In genomic region chr2:33146112-33146511, GRCh38 we compare ENCODE assay signal across 18 cellular contexts.
A peak's percentile ranks its signal among the peaks of the same experiment; 100 is the strongest.
DNase-seq lines count a peak whose midpoint lies in the region; ATAC-seq, FAIRE-seq and TF ChIP-seq lines count a peak whose summit lies in the region.
"Had no signal": no experiment of that assay in that cellular context is flagged by ENCODE, and none has a peak within 500 bp of the region (broad histone marks: within the 10 kb centered on the region; RNA-seq: fewer than 3 reads in every experiment).

No MANE protein-coding gene starts in this region.

- no peak for FAIRE-seq in astrocyte (lab: Jason Lieb, UNC)

- DNase-seq in AG08396 (ENCODE audit: low spot score) (peak; percentile 18), astrocyte (ENCODE audit: low read depth) (peak; percentile 42), heart left ventricle (peak in 1 of 5 donors; percentile 32), gastrocnemius medialis (no peak), ACHN (no peak), posterior vena cava (ENCODE audit: low spot score) (no peak), kidney tubule cell (ENCODE audit: low spot score) (no peak)
- no peak for DNase-seq in CD4-positive, alpha-beta T cell
- DNase-seq: activated CD4-positive, CD25-positive, alpha-beta regulatory T cell; activated gamma-delta T cell; COR-L47; GF-D8; immature natural killer cell; NCI-H1694 treated with DMSO at 0.1 percent for 48 hours; NCI-H510A; occipital lobe; stimulated activated CD4-positive, alpha-beta T cell treated with anti-CD3 and anti-CD28 coated beads, Interleukin-15, amount 100 ng/mL, for 24 hours; SW 1271 had no signal

- peaks cover 12% of the 10 kb centered on the region for H4K20me1 ChIP-seq in astrocyte (ENCODE audit: insufficient read depth, low read length)

- TF ChIP-seq CTCF in astrocyte (IDR thresholded peaks at IDR 0.05; ENCODE audit: insufficient read depth, low read depth, low read length) (no peak), heart left ventricle (IDR thresholded peaks at IDR 0.05) (no peak), gastrocnemius medialis (IDR thresholded peaks at IDR 0.05 in 4 of 5, conservative IDR thresholded peaks at IDR 0.05 in 1 of 5) (no peak)
- TF ChIP-seq CTCF in CD4-positive, alpha-beta T cell (IDR thresholded peaks at IDR 0.05) = no peak

- POLR2A ChIA-PET in CD4-positive, alpha-beta T cell (lab: Charles Lee) = no interaction called here

- no peak overlapping the region for H3K4me3 ChIP-seq in astrocyte (ENCODE audit: insufficient read depth, low read depth, low read length)
- no peak overlapping the region for H3K4me3 ChIP-seq in heart left ventricle
- no peak overlapping the region for H3K4me3 ChIP-seq in gastrocnemius medialis

- WGBS in heart left ventricle, 4 donors = 81 to 84% (median 82%) methylated on average over 2 of the region's 2 CpGs

- H3K36me3 ChIP-seq in astrocyte (ENCODE audit: insufficient read depth, low read length) = peaks cover 12% of the 10 kb centered on the region
- peaks cover 0 to 18% (median 0%) of the 10 kb centered on the region in 9 donors for H3K36me3 ChIP-seq in heart left ventricle
- no peaks in the 10 kb centered on the region for H3K36me3 ChIP-seq in gastrocnemius medialis

- intact Hi-C loops in heart left ventricle (cut with DNase I) (loop anchor here in 2 of 10 donors (5.0 to 10.0 kb wide), 2 partner anchors 119 to 131 kb away; no protein-coding TSS in a partner anchor), gastrocnemius medialis (cut with DNase I; ENCODE audit: low total_unique reads) (no loop called here), posterior vena cava (cut with DNase I) (no loop called here)
- intact Hi-C loops in CD4-positive, alpha-beta T cell (cut with DNase I, micrococcal nuclease) = no loop called here

- H3K27ac Mint-ChIP-seq in astrocyte (ENCODE audit: unreplicated experiment) = no peak overlapping the region
- no peak overlapping the region for H3K27ac Mint-ChIP-seq in CD4-positive, alpha-beta T cell
- H3K27ac Mint-ChIP-seq: immature natural killer cell had no signal

- H3K9ac ChIP-seq in astrocyte (ENCODE audit: low read length) = no peak overlapping the region

- peaks cover 87% of the 10 kb centered on the region for H3K79me2 ChIP-seq in astrocyte (ENCODE audit: insufficient read depth, low read length)

- no peaks in the 10 kb centered on the region for H3K27me3 ChIP-seq in astrocyte (ENCODE audit: insufficient read depth, low read length)
- no peaks in the 10 kb centered on the region for H3K27me3 ChIP-seq in heart left ventricle
- H3K27me3 ChIP-seq in gastrocnemius medialis = no peaks in the 10 kb centered on the region
- H3K27me3 ChIP-seq in CD4-positive, alpha-beta T cell (ENCODE audit: control insufficient read depth, insufficient read depth, low read length) = peaks cover 4% of the 10 kb centered on the region

- H3K27ac ChIP-seq in astrocyte (ENCODE audit: low read depth, low read length) (peak overlapping the region; percentile 0), heart left ventricle (peak overlapping the region in 7 of 12 donors; percentile 15 to 68 (median 40)), gastrocnemius medialis (peak overlapping the region; percentile 17 to 53 (median 34))
- H3K27ac ChIP-seq in CD4-positive, alpha-beta T cell (ENCODE audit: low read depth, low read length) = no peak overlapping the region

- peaks cover 16% of the 10 kb centered on the region for H3K4me1 Mint-ChIP-seq in astrocyte (ENCODE audit: low read depth, unreplicated experiment)
- H3K4me1 Mint-ChIP-seq in CD4-positive, alpha-beta T cell (ENCODE audit: low read depth) = no peaks in the 10 kb centered on the region
- H3K4me1 Mint-ChIP-seq: immature natural killer cell had no signal

- no peaks in the 10 kb centered on the region for H3K27me3 Mint-ChIP-seq in astrocyte (ENCODE audit: low read depth, unreplicated experiment)
- peaks cover 17% of the 10 kb centered on the region for H3K27me3 Mint-ChIP-seq in CD4-positive, alpha-beta T cell

- no peak overlapping the region for H3K4me3 Mint-ChIP-seq in astrocyte (ENCODE audit: unreplicated experiment)
- no peak overlapping the region for H3K4me3 Mint-ChIP-seq in CD4-positive, alpha-beta T cell
- H3K4me3 Mint-ChIP-seq: immature natural killer cell had no signal

- peak in 1 of 4 donors; percentile 51 for ATAC-seq in heart left ventricle
- ATAC-seq in gastrocnemius medialis = no peak
- no peak for ATAC-seq in CD4-positive, alpha-beta T cell (ENCODE audit: poor library complexity)

- H3K4me1 ChIP-seq in astrocyte (ENCODE audit: insufficient read depth, low read length) (peaks cover 11% of the 10 kb centered on the region), heart left ventricle (peaks cover 0 to 59% (median 21%) of the 10 kb centered on the region in 12 donors), gastrocnemius medialis (peaks cover 31 to 34% of the 10 kb centered on the region in 2 donors)

- TF ChIP-seq POLR2A in heart left ventricle (IDR thresholded peaks at IDR 0.05) (no peak), gastrocnemius medialis (IDR thresholded peaks at IDR 0.05) (no peak)

- in situ Hi-C loops in gastrocnemius medialis (cut with MboI; ENCODE audit: low sequenced_read_pairs in 4 of 4) (no loop called here), ACHN (cut with HindIII; ENCODE audit: low pct_ligation_motif_present, low pct_unique_long_range_greater_than_20kb, low sequenced_read_pairs) (no loop called here)

- peak overlapping the region; percentile 10 for H3K4me2 ChIP-seq in astrocyte (ENCODE audit: low read length)

- CTCF ChIA-PET in CD4-positive, alpha-beta T cell (lab: Charles Lee) = no interaction called here

- H2AFZ ChIP-seq in astrocyte (ENCODE audit: low read depth, low read length) = no peak overlapping the region

- peaks cover 5% of the 10 kb centered on the region for H3K36me3 Mint-ChIP-seq in astrocyte (ENCODE audit: low read depth, unreplicated experiment)
- H3K36me3 Mint-ChIP-seq in CD4-positive, alpha-beta T cell (ENCODE audit: low read depth) = no peaks in the 10 kb centered on the region
- H3K36me3 Mint-ChIP-seq: immature natural killer cell had no signal

- H3K9me3 ChIP-seq in astrocyte (ENCODE audit: insufficient read depth, low read depth, low read length) = no peaks in the 10 kb centered on the region
- no peaks in the 10 kb centered on the region for H3K9me3 ChIP-seq in heart left ventricle
- no peaks in the 10 kb centered on the region for H3K9me3 ChIP-seq in gastrocnemius medialis
- H3K9me3 ChIP-seq in CD4-positive, alpha-beta T cell (ENCODE audit: control insufficient read depth, low read length) = no peaks in the 10 kb centered on the region

- H3K9me3 Mint-ChIP-seq in astrocyte (ENCODE audit: unreplicated experiment) = no peaks in the 10 kb centered on the region
- no peaks in the 10 kb centered on the region for H3K9me3 Mint-ChIP-seq in CD4-positive, alpha-beta T cell

Comparison
In these comparisons a context has a peak if more than half of its experiments do, and no peak if none do; other contexts are left out.
1. DNase-seq: peak in AG08396 (single experiment) and astrocyte (single experiment); none in gastrocnemius medialis (0 of 2), CD4-positive, alpha-beta T cell (0 of 10), ACHN (single experiment), posterior vena cava (single experiment) and kidney tubule cell (single experiment).